ENCODE assay signal across 26 cellular contexts in genomic region chr11:11746454-11746853, GRCh38.
"Had no signal": no experiment of that assay in that cellular context is flagged by ENCODE, and none has a peak within 500 bp of the region (broad histone marks: within the 10 kb centered on the region; RNA-seq: fewer than 3 reads in every experiment).

No MANE protein-coding gene starts in this region.

- DNase-seq: hypothalamus; left colon; left lung; lower lobe of right lung; mammary epithelial cell; mesenchymal stem cell; naive thymus-derived CD8-positive, alpha-beta T cell; nucleus accumbens; pancreas; posterior cingulate gyrus; retina; right cardiac atrium; sigmoid colon; small intestine; spleen; stimulated activated CD4-positive, alpha-beta T cell treated with anti-CD3 and anti-CD28 coated beads, Interleukin-4, amount 100 ng/mL, for 24 hours; stimulated activated naive CD4-positive, alpha-beta T cell; tibial artery; trophoblast cell; upper lobe of right lung had no signal

- H3K4me1 ChIP-seq: left lung, lower lobe of right lung, pancreas, prostate gland, sigmoid colon, spleen, suprapubic skin, tibial artery, upper lobe of right lung had no signal

- H3K9me3 ChIP-seq: left lung, lower lobe of right lung, pancreas, prostate gland, sigmoid colon, spleen, suprapubic skin, thoracic aorta, tibial artery, upper lobe of right lung had no signal

- H3K36me3 ChIP-seq: left lung, lower lobe of right lung, pancreas, prostate gland, sigmoid colon, spleen, suprapubic skin, thoracic aorta, tibial artery, upper lobe of right lung had no signal

- H3K27me3 ChIP-seq: left lung, sigmoid colon, suprapubic skin, tibial artery, upper lobe of right lung had no signal

- H3K27ac ChIP-seq: left lung, lower lobe of right lung, pancreas, prostate gland, sigmoid colon, spleen, suprapubic skin, thoracic aorta, tibial artery, upper lobe of right lung had no signal

- ATAC-seq: left colon; left lung; lower lobe of right lung; naive thymus-derived CD8-positive, alpha-beta T cell; pancreas; right cardiac atrium; stimulated activated effector memory CD8-positive, alpha-beta T cell treated with anti-CD3 and anti-CD28 coated beads, Interleukin-12 subunit alpha, Interleukin-12 subunit beta, amount 100 ng/mL, for 72 hours; upper lobe of right lung had no signal

- FAIRE-seq: keratinocyte, pancreas, small intestine, urothelium cell line had no signal

- H3K4me3 ChIP-seq: left lung, lower lobe of right lung, pancreas, prostate gland, sigmoid colon, spleen, suprapubic skin, thoracic aorta, tibial artery, upper lobe of right lung had no signal
